In genomic region chr15:51585953-51586352, GRCh38 we compare ENCODE assay signal across 24 cellular contexts. TPM values are rescaled to one million over a fixed set of nuclear protein-coding genes. Genes with fewer than 3 reads are reported as not detected.
DNase-seq lines count a peak whose midpoint lies in the region; ATAC-seq and TF ChIP-seq lines count a peak whose summit lies in the region.
"Had no signal": no experiment of that assay in that cellular context is flagged by ENCODE, and none has a peak within 500 bp of the region (broad histone marks: within the 10 kb centered on the region; RNA-seq: fewer than 3 reads in every experiment).

No MANE protein-coding gene starts in this region.

- H3K36me3 Mint-ChIP-seq in CD14-positive monocyte: peaks cover 12 to 25% of the 10 kb centered on the region in 2 donors

- peak overlapping the region; percentile 97 to 99 (median 99) for H3K27ac Mint-ChIP-seq in CD14-positive monocyte
- H3K27ac Mint-ChIP-seq: activated CD8-positive, alpha-beta T cell treated with anti-CD3 and anti-CD28 coated beads for 36 hours; immature natural killer cell; T-cell had no signal

- no peak for TF ChIP-seq POLR2A in GM18505 (IDR thresholded peaks at IDR 0.05; ENCODE audit: borderline replicate concordance, extremely low read depth, insufficient read depth, insufficient read length)

- DNase-seq in CD14-positive monocyte (ENCODE audit: low spot score) (no peak), NOMO-1 treated with DMSO at 0.1 percent for 48 hours (lab: John Stamatoyannopoulos, UW; ENCODE audit: unreplicated experiment) (peak; percentile 95), left ventricle myocardium superior (no peak), renal cortical epithelial cell (ENCODE audit: low read depth) (peak; percentile 9), DMS53 (lab: John Stamatoyannopoulos, UW) (no peak)
- DNase-seq: ACHN; activated CD8-positive, alpha-beta T cell treated with anti-CD3 and anti-CD28 coated beads for 36 hours; activated gamma-delta T cell; body of pancreas; Caco-2; DND-41; effector CD8-positive, alpha-beta T cell; erythroblast; foreskin keratinocyte; hippocampal formation; immature natural killer cell; NCI-H1417 treated with DMSO at 0.1 percent for 48 hours; NCI-H446 treated with DMSO at 0.1 percent for 48 hours; T-cell had no signal

- peaks cover 0 to 6% (median 4%) of the 10 kb centered on the region in 7 donors for H3K9me3 Mint-ChIP-seq in CD14-positive monocyte

- intact Hi-C loops in CD14-positive monocyte (cut with micrococcal nuclease) (loop anchor here (2.0 to 5.0 kb wide), 2 partner anchors 36 to 37 kb away; partner anchors contain the start of gene DMXL2 (in 2 of the 2)), left ventricle myocardium superior (cut with micrococcal nuclease) (no loop called here)

- peaks cover 54% of the 10 kb centered on the region for H3K4me1 Mint-ChIP-seq in CD14-positive monocyte
- H3K4me1 Mint-ChIP-seq: immature natural killer cell, neural crest cell, T-cell had no signal

- ATAC-seq in left ventricle myocardium superior: peak; percentile 51
- no peak for ATAC-seq in GM18505 (IDR thresholded peaks at IDR 0.05; ENCODE audit: unreplicated experiment)
- no peak for ATAC-seq in GM21619 (IDR thresholded peaks at IDR 0.05; ENCODE audit: unreplicated experiment)
- ATAC-seq in HG03108 (IDR thresholded peaks at IDR 0.05; ENCODE audit: unreplicated experiment): no peak
- ATAC-seq: activated CD4-positive, CD25-positive, alpha-beta regulatory T cell treated with anti-CD3 and anti-CD28 coated beads, Interleukin-2, amount 50 U/mL, for 24 hours; activated CD8-positive, alpha-beta T cell treated with anti-CD3 and anti-CD28 coated beads for 36 hours; body of pancreas; foreskin keratinocyte; T-cell had no signal

- H3K27me3 Mint-ChIP-seq in CD14-positive monocyte (ENCODE audit: low read depth in 3 of 3): peaks cover 0 to 2% (median 0%) of the 10 kb centered on the region in 3 donors
- H3K27me3 Mint-ChIP-seq: activated CD8-positive, alpha-beta T cell treated with anti-CD3 and anti-CD28 coated beads for 36 hours; T-cell had no signal

- no peak for TF ChIP-seq CTCF in CD14-positive monocyte (IDR thresholded peaks at IDR 0.05)

- H3K4me3 Mint-ChIP-seq in CD14-positive monocyte: peak overlapping the region; percentile 42 to 82
- H3K4me3 Mint-ChIP-seq: activated CD8-positive, alpha-beta T cell treated with anti-CD3 and anti-CD28 coated beads for 36 hours; immature natural killer cell; neural crest cell; T-cell had no signal

RNA-seq across cellular contexts. Expression of gene DMXL2, which starts 36.6 kb away (rescaled TPM):
- 10 to 100 TPM; 29.1 to 45.5 TPM for polyA plus RNA-seq in CD14-positive monocyte
- 8.7 TPM for total RNA-seq in left ventricle myocardium superior
- 13.9 and 25.9 TPM in 2 replicates for total RNA-seq in renal cortical epithelial cell

Comparison
In these comparisons a context has a peak if more than half of its experiments do, and no peak if none do; other contexts are left out.
1. DNase-seq: peak in NOMO-1 treated with DMSO at 0.1 percent for 48 hours (single experiment) and renal cortical epithelial cell (single experiment); none in CD14-positive monocyte (single experiment), left ventricle myocardium superior (single experiment) and DMS53 (single experiment).